9 cellular contexts compared by ENCODE assay signal in genomic region chr12:26524862-26525465, GRCh38.
A peak's percentile ranks its signal among the peaks of the same experiment; 100 is the strongest.
DNase-seq lines count a peak whose midpoint lies in the region; ATAC-seq and TF ChIP-seq lines count a peak whose summit lies in the region.
"Had no signal": no experiment of that assay in that cellular context is flagged by ENCODE, and none has a peak within 500 bp of the region (broad histone marks: within the 10 kb centered on the region; RNA-seq: fewer than 3 reads in every experiment).

No MANE protein-coding gene starts in this region.

- no peak overlapping the region for H3K4me3 ChIP-seq in neutrophil (ENCODE audit: low read depth in 1 of 2, low read length in 1 of 2)

- no peak overlapping the region for H3K4me3 Mint-ChIP-seq in chondrocyte (ENCODE audit: unreplicated experiment)
- H3K4me3 Mint-ChIP-seq: stimulated activated naive CD8-positive, alpha-beta T cell treated with anti-CD3 and anti-CD28 coated beads, Interleukin-15, Interleukin-2, amounts not matched to agents 100 ng/mL and 50 ng/mL, for 24 hours had no signal

- H3K27ac Mint-ChIP-seq in chondrocyte (ENCODE audit: unreplicated experiment) = no peak overlapping the region
- H3K27ac Mint-ChIP-seq: stimulated activated naive CD8-positive, alpha-beta T cell treated with anti-CD3 and anti-CD28 coated beads, Interleukin-15, Interleukin-2, amounts not matched to agents 100 ng/mL and 50 ng/mL, for 24 hours had no signal

- no peaks in the 10 kb centered on the region for H3K4me1 Mint-ChIP-seq in chondrocyte (ENCODE audit: low read depth)

- DNase-seq in EH (ENCODE audit: low read depth) = peak; percentile 18
- no peak for DNase-seq in chondrocyte (ENCODE audit: low spot score)
- no peak for DNase-seq in HPDE6-E6E7 (ENCODE audit: extremely low spot score)
- no peak for DNase-seq in 8988T
- no peak for DNase-seq in dedifferentiated amniotic fluid mesenchymal stem cell (ENCODE audit: extremely low spot score)

- no peak for ATAC-seq in GM19397 (IDR thresholded peaks at IDR 0.05; ENCODE audit: unreplicated experiment)

- H3K9me3 ChIP-seq in neutrophil = no peaks in the 10 kb centered on the region

- H3K27ac ChIP-seq in neutrophil = no peak overlapping the region

- H3K27me3 Mint-ChIP-seq in chondrocyte (ENCODE audit: low read depth) = no peaks in the 10 kb centered on the region
- H3K27me3 Mint-ChIP-seq: stimulated activated naive CD8-positive, alpha-beta T cell treated with anti-CD3 and anti-CD28 coated beads, Interleukin-15, Interleukin-2, amounts not matched to agents 100 ng/mL and 50 ng/mL, for 24 hours had no signal

- TF ChIP-seq CTCF in LNCAP (IDR thresholded peaks at IDR 0.05) = peak; percentile 72
- peak; percentile 71 for TF ChIP-seq CTCF in chondrocyte (IDR thresholded peaks at IDR 0.05)
- TF ChIP-seq CTCF in neutrophil (IDR thresholded peaks at IDR 0.05) = peak; percentile 85

- peaks cover 17% of the 10 kb centered on the region for H3K9me3 Mint-ChIP-seq in chondrocyte (ENCODE audit: low read depth)

- peaks cover 17 to 25% of the 10 kb centered on the region in 2 experiments for H3K4me1 ChIP-seq in neutrophil (ENCODE audit: control insufficient read depth in 1 of 2, insufficient read depth in 1 of 2, low read depth in 1 of 2, low read length in 1 of 2)

- no peaks in the 10 kb centered on the region for H3K36me3 ChIP-seq in neutrophil

- peaks cover 10% of the 10 kb centered on the region for H3K36me3 Mint-ChIP-seq in chondrocyte (ENCODE audit: low read depth)

- H3K27me3 ChIP-seq in neutrophil = no peaks in the 10 kb centered on the region
